Comparison of ENCODE assay signal across 18 cellular contexts in genomic region chr15:65312400-65312916, GRCh38. TPM values are rescaled to one million over a fixed set of nuclear protein-coding genes. Genes with fewer than 3 reads are reported as not detected.
DNase-seq lines count a peak whose midpoint lies in the region; ATAC-seq, FAIRE-seq and TF ChIP-seq lines count a peak whose summit lies in the region.
"Had no signal": no experiment of that assay in that cellular context is flagged by ENCODE, and none has a peak within 500 bp of the region (broad histone marks: within the 10 kb centered on the region; RNA-seq: fewer than 3 reads in every experiment).

No MANE protein-coding gene starts in this region.

- peaks cover 14% of the 10 kb centered on the region for H3F3A ChIP-seq in neural progenitor cell (ENCODE audit: low read depth)

- H3K4me3 Mint-ChIP-seq in neural progenitor cell: peak overlapping the region; percentile 64
- H3K4me3 Mint-ChIP-seq in stimulated activated effector memory CD8-positive, alpha-beta T cell treated with anti-CD3 and anti-CD28 coated beads, Interleukin-12 subunit alpha, Interleukin-12 subunit beta, amount 100 ng/mL, for 72 hours: no peak overlapping the region
- H3K4me3 Mint-ChIP-seq: activated CD4-positive, alpha-beta memory T cell treated with anti-CD3 and anti-CD28 coated beads for 36 hours had no signal

- intact Hi-C loops in ascending aorta (cut with DNase I): no loop called here

- H3K27me3 ChIP-seq in neural progenitor cell: no peaks in the 10 kb centered on the region
- H3K27me3 ChIP-seq in foreskin keratinocyte: no peaks in the 10 kb centered on the region
- no peaks in the 10 kb centered on the region for H3K27me3 ChIP-seq in ascending aorta
- H3K27me3 ChIP-seq: MG63, thyroid gland had no signal

- H3K79me2 ChIP-seq in neural progenitor cell (ENCODE audit: low read depth): no peaks in the 10 kb centered on the region

- peak overlapping the region; percentile 95 for H3K27ac Mint-ChIP-seq in neural progenitor cell
- no peak overlapping the region for H3K27ac Mint-ChIP-seq in stimulated activated effector memory CD8-positive, alpha-beta T cell treated with anti-CD3 and anti-CD28 coated beads, Interleukin-12 subunit alpha, Interleukin-12 subunit beta, amount 100 ng/mL, for 72 hours
- H3K27ac Mint-ChIP-seq: activated CD4-positive, alpha-beta memory T cell treated with anti-CD3 and anti-CD28 coated beads for 36 hours had no signal

- H3K4me3 ChIP-seq in neural progenitor cell (no peak overlapping the region), ascending aorta (no peak overlapping the region)
- H3K4me3 ChIP-seq: MG63, thyroid gland had no signal

- H3K9ac ChIP-seq in neural progenitor cell: no peak overlapping the region

- no peak for ATAC-seq in stimulated activated effector memory CD8-positive, alpha-beta T cell treated with anti-CD3 and anti-CD28 coated beads, Interleukin-12 subunit alpha, Interleukin-12 subunit beta, amount 100 ng/mL, for 72 hours
- no peak for ATAC-seq in foreskin keratinocyte
- ATAC-seq: HCT116, left colon had no signal

- no peaks in the 10 kb centered on the region for H3K36me3 Mint-ChIP-seq in neural progenitor cell
- H3K36me3 Mint-ChIP-seq in stimulated activated effector memory CD8-positive, alpha-beta T cell treated with anti-CD3 and anti-CD28 coated beads, Interleukin-12 subunit alpha, Interleukin-12 subunit beta, amount 100 ng/mL, for 72 hours: no peaks in the 10 kb centered on the region
- H3K36me3 Mint-ChIP-seq: activated CD4-positive, alpha-beta memory T cell treated with anti-CD3 and anti-CD28 coated beads for 36 hours had no signal

- H3K9me3 ChIP-seq in neural progenitor cell (ENCODE audit: low read depth): no peaks in the 10 kb centered on the region
- no peaks in the 10 kb centered on the region for H3K9me3 ChIP-seq in ascending aorta
- H3K9me3 ChIP-seq: MG63, thyroid gland had no signal

- H3K4me1 ChIP-seq in neural progenitor cell (peaks cover 12% of the 10 kb centered on the region), foreskin keratinocyte (no peaks in the 10 kb centered on the region), ascending aorta (no peaks in the 10 kb centered on the region)

- no peak for TF ChIP-seq POLR2A in GM12892 (IDR thresholded peaks at IDR 0.05; ENCODE audit: low read depth, low read length)

- no peaks in the 10 kb centered on the region for H3K9me3 Mint-ChIP-seq in neural progenitor cell
- no peaks in the 10 kb centered on the region for H3K9me3 Mint-ChIP-seq in stimulated activated effector memory CD8-positive, alpha-beta T cell treated with anti-CD3 and anti-CD28 coated beads, Interleukin-12 subunit alpha, Interleukin-12 subunit beta, amount 100 ng/mL, for 72 hours
- H3K9me3 Mint-ChIP-seq: activated CD4-positive, alpha-beta memory T cell treated with anti-CD3 and anti-CD28 coated beads for 36 hours had no signal

- peaks cover 4% of the 10 kb centered on the region for H3K27me3 Mint-ChIP-seq in neural progenitor cell (ENCODE audit: insufficient read depth, low read depth)
- H3K27me3 Mint-ChIP-seq: activated CD4-positive, alpha-beta memory T cell treated with anti-CD3 and anti-CD28 coated beads for 36 hours had no signal

- DNase-seq in AG20443 (ENCODE audit: low spot score) (peak; percentile 65), hepatic stellate cell (ENCODE audit: low spot score) (peak; percentile 9), neural progenitor cell (ENCODE audit: low spot score) (no peak), foreskin keratinocyte (no peak), ascending aorta (ENCODE audit: low spot score in 2 of 2) (no peak), GM12892 (ENCODE audit: insufficient read length) (no peak)
- DNase-seq in stimulated activated effector memory CD8-positive, alpha-beta T cell treated with anti-CD3 and anti-CD28 coated beads, Interleukin-12 subunit alpha, Interleukin-12 subunit beta, amount 100 ng/mL, for 72 hours (ENCODE audit: low spot score in 2 of 2): no peak
- DNase-seq: activated CD4-positive, alpha-beta memory T cell treated with anti-CD3 and anti-CD28 coated beads for 36 hours; effector CD8-positive, alpha-beta T cell; left colon; MG63; NCI-H2081 treated with DMSO at 0.1 percent for 48 hours; NK-92 treated with Interleukin-12 subunit alpha and Interleukin-12 subunit beta, amount 100 ng/mL, for 24 hours had no signal

- TF ChIP-seq CTCF in neural progenitor cell (IDR thresholded peaks at IDR 0.05): no peak
- no peak for TF ChIP-seq CTCF in foreskin keratinocyte (conservative IDR thresholded peaks at IDR 0.05)
- TF ChIP-seq CTCF in ascending aorta (IDR thresholded peaks at IDR 0.05): no peak

- no peak overlapping the region for H2AFZ ChIP-seq in neural progenitor cell (replicated peaks)

- no peaks in the 10 kb centered on the region for H4K20me1 ChIP-seq in neural progenitor cell (ENCODE audit: low read depth)

- H3K36me3 ChIP-seq in neural progenitor cell: no peaks in the 10 kb centered on the region
- H3K36me3 ChIP-seq in ascending aorta: no peaks in the 10 kb centered on the region
- H3K36me3 ChIP-seq: MG63, thyroid gland had no signal

- H3K4me1 Mint-ChIP-seq in neural progenitor cell: peaks cover 34% of the 10 kb centered on the region
- no peaks in the 10 kb centered on the region for H3K4me1 Mint-ChIP-seq in stimulated activated effector memory CD8-positive, alpha-beta T cell treated with anti-CD3 and anti-CD28 coated beads, Interleukin-12 subunit alpha, Interleukin-12 subunit beta, amount 100 ng/mL, for 72 hours

- H3K27ac ChIP-seq in angular gyrus (ENCODE audit: low read depth, low read length) (peak overlapping the region; percentile 69), neural progenitor cell (no peak overlapping the region), foreskin keratinocyte (no peak overlapping the region), ascending aorta (no peak overlapping the region)
- H3K27ac ChIP-seq: thyroid gland had no signal

- H3K4me2 ChIP-seq in neural progenitor cell: peak overlapping the region; percentile 6

- no peak for FAIRE-seq in GM12892 (lab: Jason Lieb, UNC)
- FAIRE-seq: astrocyte, frontal cortex had no signal

RNA-seq across cellular contexts. Expression of gene RNU5B-1, which starts 8.0 kb away (rescaled TPM):
- total RNA-seq in neural progenitor cell (ENCODE audit: low replicate concordance) (not detected in 2 replicates), foreskin keratinocyte (not detected in 2 replicates), ascending aorta (not detected)
- not detected in 2 replicates for polyA plus RNA-seq in foreskin keratinocyte
- not detected for polyA plus RNA-seq in GM12892 (2012; ENCODE audit: missing spikeins)
- total RNA-seq: activated CD4-positive, alpha-beta memory T cell treated with anti-CD3 and anti-CD28 coated beads for 36 hours; frontal cortex; left colon; thyroid gland had no signal

RNA-seq across cellular contexts. Expression of gene RNU5A-1, which starts 16.6 kb away (rescaled TPM):
- not detected in 2 replicates for total RNA-seq in neural progenitor cell (ENCODE audit: low replicate concordance)
- total RNA-seq in foreskin keratinocyte: not detected in 2 replicates
- not detected in 2 replicates for polyA plus RNA-seq in foreskin keratinocyte
- total RNA-seq in ascending aorta: not detected
- polyA plus RNA-seq in GM12892 (2012; ENCODE audit: missing spikeins): not detected
- total RNA-seq: activated CD4-positive, alpha-beta memory T cell treated with anti-CD3 and anti-CD28 coated beads for 36 hours; astrocyte; frontal cortex; left colon; thyroid gland had no signal

RNA-seq across cellular contexts. Expression of gene PARP16, which starts 25.8 kb away (rescaled TPM):
- total RNA-seq in neural progenitor cell (ENCODE audit: low replicate concordance): 5.7 and 9.4 TPM in 2 replicates
- 3.6 and 4.4 TPM in 2 replicates for total RNA-seq in foreskin keratinocyte
- 3.1 and 3.2 TPM in 2 replicates for polyA plus RNA-seq in foreskin keratinocyte
- 2.9 TPM for total RNA-seq in ascending aorta
- 15.1 TPM for polyA plus RNA-seq in GM12892 (2012; ENCODE audit: missing spikeins)

Comparison
In these comparisons a context has a peak if more than half of its experiments do, and no peak if none do; other contexts are left out.
1. DNase-seq: peak in AG20443 (single experiment) and hepatic stellate cell (single experiment); none in neural progenitor cell (single experiment), stimulated activated effector memory CD8-positive, alpha-beta T cell treated with anti-CD3 and anti-CD28 coated beads, Interleukin-12 subunit alpha, Interleukin-12 subunit beta, amount 100 ng/mL, for 72 hours (0 of 2), foreskin keratinocyte (0 of 2), ascending aorta (0 of 2) and GM12892 (single experiment).